In the genomic region with DNA sequence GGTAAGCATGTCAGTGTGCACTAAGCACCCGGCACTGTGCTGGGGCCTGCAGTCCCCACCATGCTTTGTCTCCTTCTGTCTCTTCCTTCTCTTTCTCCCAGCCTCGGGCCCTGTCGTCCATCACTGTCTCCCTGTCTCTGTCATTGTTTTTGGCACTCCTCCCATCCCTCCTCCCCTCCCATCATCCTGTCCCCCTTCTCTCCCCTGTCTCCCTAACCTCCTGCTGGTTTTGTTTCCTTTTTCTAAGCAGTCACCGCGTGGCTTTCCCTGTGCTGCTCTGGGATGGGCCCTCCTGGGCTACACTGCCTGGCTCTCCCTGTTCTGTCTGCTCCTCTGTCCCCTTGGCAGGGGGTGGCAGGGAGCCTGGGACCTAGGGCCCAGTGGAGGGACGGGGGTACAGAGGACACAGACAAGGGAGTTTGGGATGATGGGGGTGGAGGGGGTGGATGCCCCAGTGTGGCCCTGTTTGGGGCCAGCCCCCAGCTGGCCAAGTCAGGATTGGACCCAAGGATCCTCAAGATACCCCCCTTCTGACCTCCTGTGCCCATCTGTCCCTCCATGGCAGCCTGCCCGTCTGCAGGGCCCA, we compare ENCODE assay signal across 23 cellular contexts. TPM values are rescaled to one million over a fixed set of nuclear protein-coding genes. Genes with fewer than 3 reads are reported as not detected.
DNase-seq lines count a peak whose midpoint lies in the region; ATAC-seq, FAIRE-seq and TF ChIP-seq lines count a peak whose summit lies in the region.
"Had no signal": no experiment of that assay in that cellular context is flagged by ENCODE, and none has a peak within 500 bp of the region (broad histone marks: within the 10 kb centered on the region; RNA-seq: fewer than 3 reads in every experiment).

No MANE protein-coding gene starts in this region.

- FAIRE-seq in GM12891 (lab: Jason Lieb, UNC) = no peak
- FAIRE-seq: endometrium had no signal

- intact Hi-C loops in left ventricle myocardium inferior (cut with micrococcal nuclease) = no loop called here

- peaks cover 20% of the 10 kb centered on the region for H3K27me3 ChIP-seq in left ventricle myocardium inferior (ENCODE audit: low read depth)

- H3K36me3 Mint-ChIP-seq in activated T-cell treated with anti-CD3 and anti-CD28 coated beads, Interleukin-2, amount 50 U/mL, for 72 hours (ENCODE audit: insufficient read depth in 2 of 2) = no peaks in the 10 kb centered on the region
- no peaks in the 10 kb centered on the region for H3K36me3 Mint-ChIP-seq in stimulated activated memory B cell treated with anti-CD40 and anti-IgM and Interleukin-4, amounts not matched to agents 10 μg/mL and 1 μg/mL and 100 μg/mL, for 72 hours
- H3K36me3 Mint-ChIP-seq: CD8-positive, alpha-beta memory T cell; stimulated activated naive B cell treated with anti-CD40 and anti-IgM and Interleukin-4, amounts not matched to agents 10 μg/mL and 1 μg/mL and 100 μg/mL, for 72 hours had no signal

- H3K9me3 Mint-ChIP-seq in activated T-cell treated with anti-CD3 and anti-CD28 coated beads, Interleukin-2, amount 50 U/mL, for 72 hours = no peaks in the 10 kb centered on the region
- H3K9me3 Mint-ChIP-seq in stimulated activated memory B cell treated with anti-CD40 and anti-IgM and Interleukin-4, amounts not matched to agents 10 μg/mL and 1 μg/mL and 100 μg/mL, for 72 hours = no peaks in the 10 kb centered on the region
- H3K9me3 Mint-ChIP-seq: CD8-positive, alpha-beta memory T cell; stimulated activated naive B cell treated with anti-CD40 and anti-IgM and Interleukin-4, amounts not matched to agents 10 μg/mL and 1 μg/mL and 100 μg/mL, for 72 hours had no signal

- no peak overlapping the region for H3K27ac Mint-ChIP-seq in activated T-cell treated with anti-CD3 and anti-CD28 coated beads, Interleukin-2, amount 50 U/mL, for 72 hours
- H3K27ac Mint-ChIP-seq in stimulated activated memory B cell treated with anti-CD40 and anti-IgM and Interleukin-4, amounts not matched to agents 10 μg/mL and 1 μg/mL and 100 μg/mL, for 72 hours = no peak overlapping the region
- H3K27ac Mint-ChIP-seq: stimulated activated naive B cell treated with anti-CD40 and anti-IgM and Interleukin-4, amounts not matched to agents 10 μg/mL and 1 μg/mL and 100 μg/mL, for 72 hours had no signal

- no peaks in the 10 kb centered on the region for H3K9me3 ChIP-seq in left ventricle myocardium inferior (replicated peaks)

- H3K27me3 Mint-ChIP-seq in activated T-cell treated with anti-CD3 and anti-CD28 coated beads, Interleukin-2, amount 50 U/mL, for 72 hours (ENCODE audit: low read depth) = peaks cover 12% of the 10 kb centered on the region
- peaks cover 29% of the 10 kb centered on the region for H3K27me3 Mint-ChIP-seq in stimulated activated memory B cell treated with anti-CD40 and anti-IgM and Interleukin-4, amounts not matched to agents 10 μg/mL and 1 μg/mL and 100 μg/mL, for 72 hours

- no peak overlapping the region for H3K4me3 ChIP-seq in left ventricle myocardium inferior

- H3K4me3 Mint-ChIP-seq in activated T-cell treated with anti-CD3 and anti-CD28 coated beads, Interleukin-2, amount 50 U/mL, for 72 hours = no peak overlapping the region
- H3K4me3 Mint-ChIP-seq in stimulated activated memory B cell treated with anti-CD40 and anti-IgM and Interleukin-4, amounts not matched to agents 10 μg/mL and 1 μg/mL and 100 μg/mL, for 72 hours = no peak overlapping the region
- H3K4me3 Mint-ChIP-seq: CD8-positive, alpha-beta memory T cell; stimulated activated naive B cell treated with anti-CD40 and anti-IgM and Interleukin-4, amounts not matched to agents 10 μg/mL and 1 μg/mL and 100 μg/mL, for 72 hours had no signal

- peak; percentile 5 to 19 for ATAC-seq in activated T-cell treated with anti-CD3 and anti-CD28 coated beads, Interleukin-2, amount 50 U/mL, for 72 hours (replicated peaks in 1 of 2)
- peak; percentile 18 for ATAC-seq in stimulated activated memory B cell treated with anti-CD40 and anti-IgM and Interleukin-4, amounts not matched to agents 10 μg/mL and 1 μg/mL and 100 μg/mL, for 72 hours
- ATAC-seq: PC-3, SK-N-SH treated with all-trans-retinoic acid at 6 μM for 48 hours had no signal

- no peak for DNase-seq in activated T-cell treated with anti-CD3 and anti-CD28 coated beads, Interleukin-2, amount 50 U/mL, for 72 hours
- DNase-seq in activated T-cell treated with anti-CD3 and anti-CD28 coated beads, Interleukin-2, amount 50 U/mL, for 48 hours = no peak
- peak; percentile 72 for DNase-seq in NCI-H69 (lab: John Stamatoyannopoulos, UW)
- no peak for DNase-seq in left ventricle myocardium inferior
- no peak for DNase-seq in erythroblast (lab: John Stamatoyannopoulos, UW)
- no peak for DNase-seq in GM12891 (ENCODE audit: insufficient read length, low spot score)
- DNase-seq in NCI-H2081 treated with DMSO at 0.1 percent for 48 hours (lab: John Stamatoyannopoulos, UW) = no peak
- DNase-seq: activated CD4-positive, alpha-beta T cell treated with anti-CD3 and anti-CD28 coated beads for 1 hour; activated naive CD4-positive, alpha-beta T cell; GOT3; midbrain; MM.1S; NCI-H526; PC-3; stimulated activated CD4-positive, alpha-beta T cell treated with anti-CD3 and anti-CD28 coated beads, Interleukin-15, amount 100 ng/mL, for 24 hours; stimulated activated naive B cell treated with anti-CD40 and anti-IgM and Interleukin-4, amounts not matched to agents 10 μg/mL and 1 μg/mL and 100 μg/mL, for 72 hours; trophoblast cell had no signal

- peaks cover 30% of the 10 kb centered on the region for H3K4me1 ChIP-seq in left ventricle myocardium inferior

- TF ChIP-seq POLR2A in erythroblast (IDR thresholded peaks at IDR 0.05; ENCODE audit: low read length) (no peak), GM12891 (IDR thresholded peaks at IDR 0.05; ENCODE audit: low read depth, low read length) (no peak)

- TF ChIP-seq CTCF in left ventricle myocardium inferior (IDR thresholded peaks at IDR 0.05; ENCODE audit: borderline replicate concordance) = no peak

- no peaks in the 10 kb centered on the region for H3K4me1 Mint-ChIP-seq in activated T-cell treated with anti-CD3 and anti-CD28 coated beads, Interleukin-2, amount 50 U/mL, for 72 hours (ENCODE audit: low read depth)
- H3K4me1 Mint-ChIP-seq in stimulated activated memory B cell treated with anti-CD40 and anti-IgM and Interleukin-4, amounts not matched to agents 10 μg/mL and 1 μg/mL and 100 μg/mL, for 72 hours = no peaks in the 10 kb centered on the region
- H3K4me1 Mint-ChIP-seq: CD8-positive, alpha-beta memory T cell had no signal

- peak overlapping the region; percentile 71 for H3K27ac ChIP-seq in left ventricle myocardium inferior (replicated peaks)

- no peaks in the 10 kb centered on the region for H3K36me3 ChIP-seq in left ventricle myocardium inferior

TF ChIP-seq in GM12891, 5 proteins besides CTCF, POLR2A, EP300 and RAD21:
- TF ChIP-seq SPI1 (IDR thresholded peaks at IDR 0.05; ENCODE audit: low read depth, low read length) (no peak), TAF1 (IDR thresholded peaks at IDR 0.05; ENCODE audit: low read depth, low read length) (no peak), POU2F2 (IDR thresholded peaks at IDR 0.05; ENCODE audit: low read depth, low read length) (no peak), POLR2AphosphoS5 (IDR thresholded peaks at IDR 0.05; ENCODE audit: low read depth, low read length) (no peak), PAX5 (IDR thresholded peaks at IDR 0.05; ENCODE audit: insufficient read depth, low read length, severe bottlenecking) (no peak)

RNA-seq across cellular contexts. Expression of gene CHST13, which starts 5.7 kb away (rescaled TPM):
- total RNA-seq in activated T-cell treated with anti-CD3 and anti-CD28 coated beads, Interleukin-2, amount 50 U/mL, for 72 hours = not detected
- 0.11 TPM for total RNA-seq in left ventricle myocardium inferior
- not detected for polyA plus RNA-seq in GM12891 (2012; ENCODE audit: low read depth, missing spikeins)
- total RNA-seq: kidney epithelial cell, PC-3 had no signal
- polyA plus RNA-seq: CD8-positive, alpha-beta memory T cell had no signal

RNA-seq across cellular contexts. Expression of gene UROC1, which starts 12.1 kb away (rescaled TPM):
- not detected for total RNA-seq in activated T-cell treated with anti-CD3 and anti-CD28 coated beads, Interleukin-2, amount 50 U/mL, for 72 hours
- not detected for total RNA-seq in left ventricle myocardium inferior
- polyA plus RNA-seq in GM12891 (2012; ENCODE audit: low read depth, missing spikeins) = not detected
- total RNA-seq: CD8-positive, alpha-beta memory T cell; kidney epithelial cell; PC-3; renal cortical epithelial cell had no signal
- polyA plus RNA-seq: CD8-positive, alpha-beta memory T cell had no signal

RNA-seq across cellular contexts. Expression of gene C3orf22, which starts 29.1 kb away (rescaled TPM):
- total RNA-seq in activated T-cell treated with anti-CD3 and anti-CD28 coated beads, Interleukin-2, amount 50 U/mL, for 72 hours = not detected
- total RNA-seq in left ventricle myocardium inferior = not detected
- polyA plus RNA-seq in GM12891 (2012; ENCODE audit: low read depth, missing spikeins) = not detected
- total RNA-seq: CD8-positive, alpha-beta memory T cell; kidney epithelial cell; PC-3; renal cortical epithelial cell had no signal
- polyA plus RNA-seq: CD8-positive, alpha-beta memory T cell had no signal

RNA-seq across cellular contexts. Expression of gene ZXDC, which starts 54.0 kb away (rescaled TPM):
- total RNA-seq in activated T-cell treated with anti-CD3 and anti-CD28 coated beads, Interleukin-2, amount 50 U/mL, for 72 hours = 10 to 100 TPM; 27.8 to 32.8 TPM
- 15.6 TPM for total RNA-seq in left ventricle myocardium inferior
- polyA plus RNA-seq in GM12891 (2012; ENCODE audit: low read depth, missing spikeins) = 6.2 TPM
